ENCODE assay signal across 14 cellular contexts in genomic region chr5:13878357-13878756, GRCh38.
"Had no signal": no experiment of that assay in that cellular context is flagged by ENCODE, and none has a peak within 500 bp of the region (broad histone marks: within the 10 kb centered on the region; RNA-seq: fewer than 3 reads in every experiment).

No MANE protein-coding gene starts in this region.

- H3K4me3 Mint-ChIP-seq: activated CD8-positive, alpha-beta T cell treated with anti-CD3 and anti-CD28 coated beads, Interleukin-2, amount 10 ng/mL, durations not matched to agents 7 days and 5 days; activated naive CD8-positive, alpha-beta T cell treated with anti-CD3 and anti-CD28 coated beads, Interleukin-2, amount 50 U/mL, for 24 hours had no signal

- H3K36me3 ChIP-seq: left ventricle myocardium inferior, stomach, thoracic aorta had no signal

- H3K27me3 Mint-ChIP-seq: activated naive CD8-positive, alpha-beta T cell treated with anti-CD3 and anti-CD28 coated beads, Interleukin-2, amount 50 U/mL, for 24 hours had no signal

- H3K27me3 ChIP-seq: foreskin keratinocyte, stomach had no signal

- FAIRE-seq: colon, keratinocyte had no signal

- DNase-seq: activated CD4-positive, alpha-beta T cell treated with anti-CD3 and anti-CD28 coated beads for 4 hours; activated CD8-positive, alpha-beta memory T cell treated with anti-CD3 and anti-CD28 coated beads, Interleukin-2, amount 50 U/mL, for 48 hours; activated CD8-positive, alpha-beta T cell treated with anti-CD3 and anti-CD28 coated beads, Interleukin-2, amount 10 ng/mL, durations not matched to agents 7 days and 5 days; activated naive CD4-positive, alpha-beta T cell; activated naive CD8-positive, alpha-beta T cell treated with anti-CD3 and anti-CD28 coated beads, Interleukin-2, amount 50 U/mL, for 24 hours; foreskin keratinocyte; head of caudate nucleus; left ventricle myocardium inferior; stimulated activated CD4-positive, alpha-beta T cell treated with anti-CD3 and anti-CD28 coated beads, Interleukin-4, amount 100 ng/mL, for 1 hour; stomach; T1000 had no signal

- H3K4me1 Mint-ChIP-seq: activated naive CD8-positive, alpha-beta T cell treated with anti-CD3 and anti-CD28 coated beads, Interleukin-2, amount 50 U/mL, for 24 hours had no signal

- ATAC-seq: activated CD8-positive, alpha-beta T cell treated with anti-CD3 and anti-CD28 coated beads, Interleukin-2, amount 10 ng/mL, durations not matched to agents 7 days and 5 days; activated naive CD8-positive, alpha-beta T cell treated with anti-CD3 and anti-CD28 coated beads, Interleukin-2, amount 50 U/mL, for 24 hours; foreskin keratinocyte had no signal

- H3K9me3 ChIP-seq: thoracic aorta had no signal

- H3K4me1 ChIP-seq: foreskin keratinocyte, left ventricle myocardium inferior, stomach had no signal

- H3K27ac ChIP-seq: foreskin keratinocyte, left ventricle myocardium inferior, stomach, thoracic aorta had no signal

- H3K4me3 ChIP-seq: left ventricle myocardium inferior, stomach, thoracic aorta had no signal

- H3K27ac Mint-ChIP-seq: activated CD8-positive, alpha-beta T cell treated with anti-CD3 and anti-CD28 coated beads, Interleukin-2, amount 10 ng/mL, durations not matched to agents 7 days and 5 days; activated naive CD8-positive, alpha-beta T cell treated with anti-CD3 and anti-CD28 coated beads, Interleukin-2, amount 50 U/mL, for 24 hours had no signal
